In genomic region chr4:57442834-57443291, GRCh38 we compare ENCODE assay signal across 9 cellular contexts.
DNase-seq lines count a peak whose midpoint lies in the region; ATAC-seq, FAIRE-seq and TF ChIP-seq lines count a peak whose summit lies in the region.
"Had no signal": no experiment of that assay in that cellular context is flagged by ENCODE, and none has a peak within 500 bp of the region (broad histone marks: within the 10 kb centered on the region; RNA-seq: fewer than 3 reads in every experiment).

No MANE protein-coding gene starts in this region.

- DNase-seq in DMS114 treated with DMSO at 0.1 percent for 48 hours (lab: John Stamatoyannopoulos, UW; ENCODE audit: unreplicated experiment) (peak; percentile 23), GM23338 (ENCODE audit: low spot score) (peak; percentile 83), NCI-H460 (ENCODE audit: extremely low read depth, low read depth) (peak; percentile 46), cerebellar cortex (ENCODE audit: low spot score) (peak; percentile 31), HepG2 (ENCODE audit: low spot score) (peak; percentile 26), NCI-H226 (no peak), NCI-H2227 (lab: John Stamatoyannopoulos, UW; ENCODE audit: unreplicated experiment) (no peak)

- H4K20me1 ChIP-seq in GM23338 (replicated peaks; ENCODE audit: insufficient read depth) (no peaks in the 10 kb centered on the region), HepG2 (ENCODE audit: insufficient read depth, low read length) (no peaks in the 10 kb centered on the region)

- H3K79me2 ChIP-seq in GM23338 (replicated peaks; ENCODE audit: insufficient read depth) (no peaks in the 10 kb centered on the region), HepG2 (ENCODE audit: insufficient read depth, low read length) (no peaks in the 10 kb centered on the region)

- intact Hi-C loops in HepG2 (cut with micrococcal nuclease; ENCODE audit: unreplicated experiment): loop anchor here (5.0 kb wide), 1 partner anchor 1719 kb away; no protein-coding TSS in a partner anchor

- H3K9me2 ChIP-seq in GM23338 (ENCODE audit: insufficient read depth): no peaks in the 10 kb centered on the region

- TF ChIP-seq EP300 in HepG2 (IDR thresholded peaks at IDR 0.05; ENCODE audit: low read depth in 2 of 2, low read length in 2 of 2) (no peak), HepG2 (CRISPR knock-in tag; IDR thresholded peaks at IDR 0.05; ENCODE audit: borderline replicate concordance) (no peak)

- H3K4me3 ChIP-seq in GM23338 (no peak overlapping the region), HepG2 (replicated peaks in 1 of 3; ENCODE audit: insufficient read depth in 1 of 3, low read depth in 2 of 3, low read length in 3 of 3) (no peak overlapping the region)
- H3K4me3 ChIP-seq: SJSA1 had no signal

- no peaks in the 10 kb centered on the region for H3K36me3 Mint-ChIP-seq in GM23338 (ENCODE audit: low read depth)

- WGBS in HepG2 (ENCODE audit: low lambda C conversion rate): 2% methylated on average over 4 of the region's 4 CpGs

- FAIRE-seq in HepG2 (lab: Jason Lieb, UNC): peak; percentile 74

- TF ChIP-seq CTCF in GM23338 (conservative IDR thresholded peaks at IDR 0.05; ENCODE audit: low read depth in 2 of 2) (peak; percentile 83 to 94), HepG2 (CRISPR knock-in tag; IDR thresholded peaks at IDR 0.05) (peak; percentile 86)

- no peak overlapping the region for H3K4me3 Mint-ChIP-seq in GM23338

- no peaks in the 10 kb centered on the region for H3K27me3 ChIP-seq in GM23338 (ENCODE audit: insufficient read depth)
- no peaks in the 10 kb centered on the region; a peak in 1 of 5 replicates for H3K27me3 ChIP-seq in HepG2 (ENCODE audit: control insufficient read depth in 1 of 2, insufficient read depth in 2 of 2, low read length in 2 of 2)

- ATAC-seq in GM23338 (peak; percentile 87), HepG2 (peak; percentile 91), GM21786 (IDR thresholded peaks at IDR 0.05; ENCODE audit: unreplicated experiment) (no peak)

- BruUV-seq in HepG2 (replicated peaks; lab: Mats Ljungman, UMichigan): no TSS peak

- peak; percentile 67 for TF ChIP-seq RAD21 in HepG2 (CRISPR knock-in tag; IDR thresholded peaks at IDR 0.05)

- H3F3A ChIP-seq in GM23338 (replicated peaks; ENCODE audit: low read depth): no peaks in the 10 kb centered on the region

- no peaks in the 10 kb centered on the region for H3K36me3 ChIP-seq in GM23338 (ENCODE audit: insufficient read depth)
- H3K36me3 ChIP-seq in HepG2 (replicated peaks in 1 of 2; ENCODE audit: control insufficient read depth in 1 of 2, insufficient read depth in 2 of 2, low read length in 2 of 2): no peaks in the 10 kb centered on the region
- H3K36me3 ChIP-seq: SJSA1 had no signal

- TF ChIP-seq POLR2A in HepG2 (IDR thresholded peaks at IDR 0.05; ENCODE audit: insufficient read depth in 1 of 2, low read depth in 2 of 2, low read length in 2 of 2): no peak

- in situ Hi-C loops in HepG2 (cut with HindIII; ENCODE audit: extremely low pct_ligation_motif_present, low pct_unique_long_range_greater_than_20kb): no loop called here

- peaks cover 3% of the 10 kb centered on the region; the same call in 2 of the 3 replicates for H3K4me1 Mint-ChIP-seq in GM23338

- H3K9me3 ChIP-seq in HepG2 (ENCODE audit: low read length): no peaks in the 10 kb centered on the region
- H3K9me3 ChIP-seq: SJSA1 had no signal

- H3K27me3 Mint-ChIP-seq in GM23338 (ENCODE audit: insufficient read depth, low read depth, poor library complexity): peaks cover 6% of the 10 kb centered on the region

- H3K9ac ChIP-seq in HepG2 (ENCODE audit: insufficient read depth, low read depth, low read length): no peak overlapping the region

- H2AFZ ChIP-seq in GM23338: peak overlapping the region; percentile 56; the same call in 1 of the 2 replicates
- H2AFZ ChIP-seq in HepG2 (ENCODE audit: low read length): no peak overlapping the region

- H3K9me3 Mint-ChIP-seq in GM23338: no peaks in the 10 kb centered on the region

- H3K4me1 ChIP-seq in GM23338 (ENCODE audit: insufficient read depth): no peaks in the 10 kb centered on the region
- H3K4me1 ChIP-seq in HepG2 (ENCODE audit: insufficient read depth, low read length): no peaks in the 10 kb centered on the region
- H3K4me1 ChIP-seq: SJSA1 had no signal

- H3K27ac ChIP-seq in GM23338 (ENCODE audit: low read depth) (no peak overlapping the region), HepG2 (ENCODE audit: extremely low read length, insufficient read depth, low read length) (no peak overlapping the region)
- H3K27ac ChIP-seq: SJSA1 had no signal

- H3K4me2 ChIP-seq in GM23338 (no peak overlapping the region), HepG2 (ENCODE audit: low read depth, low read length) (no peak overlapping the region)

- CTCF ChIA-PET in HepG2 (lab: Yijun Ruan, JAX; ENCODE audit: low intra/inter-chr PET ratio, low total read pairs): no interaction called here

- H3K27ac Mint-ChIP-seq in GM23338: no peak overlapping the region

- POLR2A ChIA-PET in HepG2 (lab: Yijun Ruan, JAX): no interaction called here

TF ChIP-seq in HepG2, 621 proteins besides CTCF, POLR2A, EP300 and RAD21:
- no peak for TF ChIP-seq SETDB1 (CRISPR knock-in tag; IDR thresholded peaks at IDR 0.05; ENCODE audit: borderline replicate concordance)
- TF ChIP-seq KMT2A (CRISPR knock-in tag; IDR thresholded peaks at IDR 0.05): no peak
- peak; percentile 93 for TF ChIP-seq STAG1 (CRISPR knock-in tag; IDR thresholded peaks at IDR 0.05)
- TF ChIP-seq ZNF704 (CRISPR knock-in tag; IDR thresholded peaks at IDR 0.05; ENCODE audit: borderline replicate concordance): no peak
- no peak for TF ChIP-seq ELF4 (CRISPR knock-in tag; IDR thresholded peaks at IDR 0.05; ENCODE audit: borderline replicate concordance)
- TF ChIP-seq ZNF644 (CRISPR knock-in tag; IDR thresholded peaks at IDR 0.05; ENCODE audit: low read depth): no peak
- no peak for TF ChIP-seq HDAC2 (CRISPR knock-in tag; IDR thresholded peaks at IDR 0.05)
- TF ChIP-seq HNRNPLL (IDR thresholded peaks at IDR 0.05; ENCODE audit: low read depth, low read length, poor library complexity, severe bottlenecking): no peak
- TF ChIP-seq, protein P1, sequence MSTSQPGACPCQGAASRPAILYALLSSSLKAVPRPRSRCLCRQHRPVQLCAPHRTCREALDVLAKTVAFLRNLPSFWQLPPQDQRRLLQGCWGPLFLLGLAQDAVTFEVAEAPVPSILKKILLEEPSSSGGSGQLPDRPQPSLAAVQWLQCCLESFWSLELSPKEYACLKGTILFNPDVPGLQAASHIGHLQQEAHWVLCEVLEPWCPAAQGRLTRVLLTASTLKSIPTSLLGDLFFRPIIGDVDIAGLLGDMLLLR (CRISPR knock-in tag; IDR thresholded peaks at IDR 0.05): no peak
- no peak for TF ChIP-seq SYNCRIP (IDR thresholded peaks at IDR 0.05; ENCODE audit: insufficient read depth, low read depth, low read length)
- no peak for TF ChIP-seq TOE1 (CRISPR knock-in tag; IDR thresholded peaks at IDR 0.05)
- peak; percentile 72 for TF ChIP-seq SMC3 (IDR thresholded peaks at IDR 0.05; ENCODE audit: low read length)
- TF ChIP-seq, protein P2, sequence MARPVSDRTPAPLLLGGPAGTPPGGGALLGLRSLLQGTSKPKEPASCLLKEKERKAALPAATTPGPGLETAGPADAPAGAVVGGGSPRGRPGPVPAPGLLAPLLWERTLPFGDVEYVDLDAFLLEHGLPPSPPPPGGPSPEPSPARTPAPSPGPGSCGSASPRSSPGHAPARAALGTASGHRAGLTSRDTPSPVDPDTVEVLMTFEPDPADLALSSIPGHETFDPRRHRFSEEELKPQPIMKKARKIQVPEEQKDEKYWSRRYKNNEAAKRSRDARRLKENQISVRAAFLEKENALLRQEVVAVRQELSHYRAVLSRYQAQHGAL (CRISPR knock-in tag; IDR thresholded peaks at IDR 0.05; ENCODE audit: not compliant biosample characterization): no peak
- TF ChIP-seq ZNF251 (CRISPR knock-in tag; IDR thresholded peaks at IDR 0.05): no peak
- TF ChIP-seq DR1 (CRISPR knock-in tag; IDR thresholded peaks at IDR 0.05): no peak

Comparison
In these comparisons a context has a peak if more than half of its experiments do, and no peak if none do; other contexts are left out.
1. DNase-seq: peak in DMS114 treated with DMSO at 0.1 percent for 48 hours (single experiment), GM23338 (single experiment), NCI-H460 (single experiment), cerebellar cortex (single experiment) and HepG2 (single experiment); none in NCI-H226 (single experiment) and NCI-H2227 (single experiment).